ENCODE assay signal across 11 cellular contexts in the genomic region with DNA sequence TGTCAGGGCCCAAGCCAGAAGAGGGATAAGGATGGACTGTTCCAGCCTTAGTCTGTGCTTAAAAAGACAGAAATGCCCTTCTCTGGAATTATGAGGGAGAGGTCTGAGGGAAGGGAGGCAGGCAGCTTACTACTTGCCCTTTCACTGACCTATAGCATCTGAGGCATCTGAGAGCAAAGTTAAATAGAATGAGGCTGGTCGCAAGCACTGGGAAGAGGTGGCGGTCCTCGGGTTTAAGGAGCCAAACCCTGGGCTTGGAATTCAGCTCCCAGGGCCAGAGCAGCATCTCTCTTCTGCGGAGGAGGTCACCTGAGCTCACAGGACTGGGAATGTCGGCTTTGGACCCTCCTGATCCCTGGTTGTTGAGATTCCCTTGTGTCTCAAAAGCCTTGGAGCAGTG. TPM values are rescaled to one million over a fixed set of nuclear protein-coding genes. Genes with fewer than 3 reads are reported as not detected.
DNase-seq lines count a peak whose midpoint lies in the region; ATAC-seq and TF ChIP-seq lines count a peak whose summit lies in the region.
"Had no signal": no experiment of that assay in that cellular context is flagged by ENCODE, and none has a peak within 500 bp of the region (broad histone marks: within the 10 kb centered on the region; RNA-seq: fewer than 3 reads in every experiment).

No MANE protein-coding gene starts in this region.

- H3K4me3 ChIP-seq in breast epithelium (no peak overlapping the region), GM23248 (no peak overlapping the region)
- H3K4me3 ChIP-seq: left ventricle myocardium inferior had no signal

- H3F3A ChIP-seq in GM23248 (ENCODE audit: insufficient read depth): peaks cover 5% of the 10 kb centered on the region; the same call in 1 of the 2 replicates

- H3K36me3 ChIP-seq in breast epithelium: no peaks in the 10 kb centered on the region
- H3K36me3 ChIP-seq in GM23248 (ENCODE audit: low read depth): no peaks in the 10 kb centered on the region

- 87 to 92% methylated on average over 5 of the region's 5 CpGs for WGBS in GM23248 (ENCODE audit: low coverage in 1 of 2, low lambda C conversion rate in 2 of 2, missing lambda C conversion rate in 2 of 2), 2 experiments

- no peaks in the 10 kb centered on the region for H3K27me3 ChIP-seq in breast epithelium
- H3K27me3 ChIP-seq in GM23248 (replicated peaks; ENCODE audit: insufficient read depth): no peaks in the 10 kb centered on the region

- H3K27me3 Mint-ChIP-seq in MCF 10A (ENCODE audit: insufficient read depth, unreplicated experiment) (no peaks in the 10 kb centered on the region), mesothelial cell of epicardium (ENCODE audit: low read depth) (no peaks in the 10 kb centered on the region)
- H3K27me3 Mint-ChIP-seq in activated CD8-positive, alpha-beta T cell treated with anti-CD3 and anti-CD28 coated beads for 36 hours: no peaks in the 10 kb centered on the region

- H3K36me3 Mint-ChIP-seq in MCF 10A (ENCODE audit: insufficient read depth, unreplicated experiment) (peaks cover 42% of the 10 kb centered on the region), mesothelial cell of epicardium (peaks cover 4% of the 10 kb centered on the region)
- peaks cover 41% of the 10 kb centered on the region for H3K36me3 Mint-ChIP-seq in activated CD8-positive, alpha-beta T cell treated with anti-CD3 and anti-CD28 coated beads for 36 hours (ENCODE audit: low read depth)

- no peak for DNase-seq in MCF 10A (ENCODE audit: unreplicated experiment)
- no peak for DNase-seq in breast epithelium (ENCODE audit: low spot score in 2 of 2)
- DNase-seq in activated CD8-positive, alpha-beta T cell treated with anti-CD3 and anti-CD28 coated beads for 36 hours: no peak
- DNase-seq in mesothelial cell of epicardium (ENCODE audit: low spot score in 2 of 2, unreplicated experiment in 2 of 2): no peak
- DNase-seq in cortex of kidney (lab: John Stamatoyannopoulos, UW): no peak
- DNase-seq in GM23248: no peak
- no peak for DNase-seq in GM10266 (ENCODE audit: extremely low spot score)
- DNase-seq: left ventricle myocardium inferior, NCI-H2029 had no signal

- no peak for TF ChIP-seq POLR2A in breast epithelium (IDR thresholded peaks at IDR 0.05)

- no peak for ATAC-seq in activated CD8-positive, alpha-beta T cell treated with anti-CD3 and anti-CD28 coated beads for 36 hours
- no peak for ATAC-seq in GM18907 (IDR thresholded peaks at IDR 0.05; ENCODE audit: unreplicated experiment)

- TF ChIP-seq CTCF in MCF 10A (IDR thresholded peaks at IDR 0.05; ENCODE audit: unreplicated experiment) (no peak), breast epithelium (IDR thresholded peaks at IDR 0.05) (no peak), mesothelial cell of epicardium (IDR thresholded peaks at IDR 0.05; ENCODE audit: unreplicated experiment) (no peak), GM10266 (IDR thresholded peaks at IDR 0.05; ENCODE audit: control insufficient read depth, insufficient read depth, low read depth, missing control alignments) (no peak)
- TF ChIP-seq CTCF in activated CD8-positive, alpha-beta T cell treated with anti-CD3 and anti-CD28 coated beads for 36 hours (IDR thresholded peaks at IDR 0.05): no peak

- BruUV-seq in MCF 10A (replicated peaks; lab: Mats Ljungman, UMichigan): TSS peak; percentile 85

- no peaks in the 10 kb centered on the region for H3K9me2 ChIP-seq in GM23248 (ENCODE audit: insufficient read depth)

- H3K4me1 Mint-ChIP-seq in MCF 10A (ENCODE audit: insufficient read depth, unreplicated experiment) (no peaks in the 10 kb centered on the region), mesothelial cell of epicardium (peaks cover 22% of the 10 kb centered on the region)
- H3K4me1 Mint-ChIP-seq in activated CD8-positive, alpha-beta T cell treated with anti-CD3 and anti-CD28 coated beads for 36 hours (ENCODE audit: low read depth): peaks cover 55% of the 10 kb centered on the region

- no peak overlapping the region for H2AFZ ChIP-seq in GM23248

- intact Hi-C loops in MCF 10A (cut with micrococcal nuclease): no loop called here
- intact Hi-C loops in breast epithelium (cut with DNase I; ENCODE audit: low total_unique reads): loop anchor here (5.0 kb wide), 1 partner anchor 321 kb away; no protein-coding TSS in a partner anchor
- intact Hi-C loops in activated CD8-positive, alpha-beta T cell treated with anti-CD3 and anti-CD28 coated beads for 36 hours (cut with micrococcal nuclease): no loop called here

- H3K79me2 ChIP-seq in GM23248 (ENCODE audit: insufficient read depth): no peaks in the 10 kb centered on the region

- CTCF ChIA-PET in MCF 10A (lab: Yijun Ruan, JAX): interaction anchor here (0.6 to 0.7 kb wide), 2 partner anchors 51 to 91 kb away, joined by 4 read pairs; no protein-coding TSS in a partner anchor
- CTCF ChIA-PET in activated CD8-positive, alpha-beta T cell treated with anti-CD3 and anti-CD28 coated beads for 36 hours (lab: Charles Lee): interaction anchor here (0.8 to 2.9 kb wide), 4 partner anchors 8 to 278 kb away, joined by 3 to 16 read pairs (median 4); a partner anchor contains a TSS

- no peak overlapping the region for H3K9ac ChIP-seq in GM23248
- H3K9ac ChIP-seq: KMS-11 had no signal

- H4K20me1 ChIP-seq in GM23248 (ENCODE audit: insufficient read depth): no peaks in the 10 kb centered on the region

- H3K4me1 ChIP-seq in breast epithelium (peaks cover 0 to 8% of the 10 kb centered on the region in 2 donors), GM23248 (ENCODE audit: insufficient read depth) (0 out of 2 replicates have a peak, but pooled peaks cover 4% of the 10 kb centered on the region)

- H3K27ac ChIP-seq in breast epithelium: no peak overlapping the region
- no peak overlapping the region for H3K27ac ChIP-seq in GM23248
- H3K27ac ChIP-seq: KMS-11, left ventricle myocardium inferior had no signal

- in situ Hi-C loops in GM23248 (cut with MboI): no loop called here

- H3K27ac Mint-ChIP-seq in MCF 10A (ENCODE audit: low read depth, unreplicated experiment): no peak overlapping the region
- peak overlapping the region; percentile 99 for H3K27ac Mint-ChIP-seq in activated CD8-positive, alpha-beta T cell treated with anti-CD3 and anti-CD28 coated beads for 36 hours
- peak overlapping the region; percentile 1 for H3K27ac Mint-ChIP-seq in mesothelial cell of epicardium

- POLR2A ChIA-PET in MCF 10A (lab: Yijun Ruan, JAX): interaction anchor here (0.7 to 1.0 kb wide), 2 partner anchors 7 to 670 kb away, joined by 3 to 4 read pairs; no protein-coding TSS in a partner anchor
- POLR2A ChIA-PET in activated CD8-positive, alpha-beta T cell treated with anti-CD3 and anti-CD28 coated beads for 36 hours (lab: Charles Lee): interaction anchor here (0.6 to 11.3 kb wide), 10 partner anchors 7 to 145 kb away, joined by 3 to 96 read pairs (median 5); a partner anchor contains a TSS

- no peaks in the 10 kb centered on the region for H3K9me3 ChIP-seq in breast epithelium
- no peaks in the 10 kb centered on the region for H3K9me3 ChIP-seq in GM23248 (ENCODE audit: low read depth)
- H3K9me3 ChIP-seq: left ventricle myocardium inferior had no signal

- H3K9me3 Mint-ChIP-seq in MCF 10A (ENCODE audit: unreplicated experiment): no peaks in the 10 kb centered on the region
- H3K9me3 Mint-ChIP-seq in activated CD8-positive, alpha-beta T cell treated with anti-CD3 and anti-CD28 coated beads for 36 hours: no peaks in the 10 kb centered on the region
- H3K9me3 Mint-ChIP-seq in mesothelial cell of epicardium: no peaks in the 10 kb centered on the region

- H3K4me3 Mint-ChIP-seq in MCF 10A (ENCODE audit: unreplicated experiment) (no peak overlapping the region), mesothelial cell of epicardium (no peak overlapping the region)
- peak overlapping the region; percentile 92 for H3K4me3 Mint-ChIP-seq in activated CD8-positive, alpha-beta T cell treated with anti-CD3 and anti-CD28 coated beads for 36 hours

- H3K4me2 ChIP-seq in GM23248 (ENCODE audit: unreplicated experiment): no peak overlapping the region
- H3K4me2 ChIP-seq: KMS-11 had no signal

RNA-seq across cellular contexts. Expression of a gene that starts 3.1 kb away (rescaled TPM):
- total RNA-seq in MCF 10A (2022) (0.56 and 0.93 TPM in 2 replicates), breast epithelium (10 to 100 TPM in 1 of 3 donors, 1 to 10 TPM in 2; 6.1 to 10.5 (median 7.2) TPM), mesothelial cell of epicardium (76.5 to 79.3 TPM (median 77.0 TPM) in 3 replicates)
- 100 to 1,000 TPM; 143 to 145 TPM for total RNA-seq in activated CD8-positive, alpha-beta T cell treated with anti-CD3 and anti-CD28 coated beads for 36 hours
- 9.1 and 14.0 TPM in 2 replicates for total RNA-seq in GM23248 (2014; rRNA removed; shearing (Covaris generic))
- polyA plus RNA-seq in GM23248 (2016; fragmentation: Nextera tagmentation; extraction: Ambion mirVana): 13.6 and 15.8 TPM in 2 replicates

RNA-seq across cellular contexts. Expression of a gene that starts 38.6 kb away (rescaled TPM):
- total RNA-seq in MCF 10A (2022): 36.5 and 36.6 TPM in 2 replicates
- total RNA-seq in breast epithelium: 10 to 100 TPM; 25.9 to 33.8 (median 26.2) TPM
- total RNA-seq in activated CD8-positive, alpha-beta T cell treated with anti-CD3 and anti-CD28 coated beads for 36 hours: 10 to 100 TPM; 44.8 to 48.8 TPM
- total RNA-seq in mesothelial cell of epicardium: 57.2 to 62.9 TPM (median 62.3 TPM) in 3 replicates
- 13.9 and 15.7 TPM in 2 replicates for total RNA-seq in GM23248 (2014; rRNA removed; shearing (Covaris generic))
- polyA plus RNA-seq in GM23248 (2016; fragmentation: Nextera tagmentation; extraction: Ambion mirVana): 21.6 and 22.3 TPM in 2 replicates
